ENCODE assay signal across 25 cellular contexts in the genomic region with DNA sequence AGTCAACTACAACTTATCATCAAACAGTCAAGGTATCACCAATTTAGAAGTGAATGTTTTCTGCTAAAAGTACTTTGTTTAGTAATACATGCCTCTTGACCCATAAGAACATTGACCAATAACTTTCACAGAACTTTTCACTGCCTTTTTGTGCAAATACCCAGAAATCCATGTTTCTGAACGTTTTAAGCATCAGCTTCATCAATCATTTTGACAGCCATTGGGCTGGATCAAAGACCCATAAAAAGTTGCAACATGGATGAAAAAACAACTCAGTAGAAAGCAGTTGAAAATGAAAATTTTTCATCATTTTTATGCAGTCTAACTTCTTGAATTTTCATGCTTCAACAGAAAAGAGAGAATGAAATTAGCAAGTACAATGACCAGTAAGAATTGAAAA.
"Had no signal": no experiment of that assay in that cellular context is flagged by ENCODE, and none has a peak within 500 bp of the region (broad histone marks: within the 10 kb centered on the region; RNA-seq: fewer than 3 reads in every experiment).

No MANE protein-coding gene starts in this region.

- H3K9me3 ChIP-seq: left ventricle myocardium inferior, pancreas, prostate gland, spleen, suprapubic skin, thoracic aorta, tibial artery, upper lobe of right lung had no signal

- H3K27me3 ChIP-seq: pancreas, spleen, suprapubic skin, tibial artery, upper lobe of right lung had no signal

- H3K27ac ChIP-seq: left ventricle myocardium inferior, pancreas, prostate gland, skin epidermis, spleen, suprapubic skin, thoracic aorta, tibial artery, upper lobe of right lung had no signal

- H3K36me3 Mint-ChIP-seq: naive thymus-derived CD8-positive, alpha-beta T cell; stimulated activated effector memory CD8-positive, alpha-beta T cell treated with anti-CD3 and anti-CD28 coated beads, Interleukin-12 subunit alpha, Interleukin-12 subunit beta, amount 100 ng/mL, for 72 hours had no signal

- DNase-seq: hypothalamus; islet precursor cell; left ventricle myocardium inferior; naive thymus-derived CD8-positive, alpha-beta T cell; nucleus accumbens; pancreas; posterior cingulate gyrus; retina; right cardiac atrium; spleen; stimulated activated CD4-positive, alpha-beta T cell treated with anti-CD3 and anti-CD28 coated beads, Interleukin-4, amount 100 ng/mL, for 24 hours; stimulated activated naive CD4-positive, alpha-beta T cell; tibial artery; trophoblast cell; upper lobe of right lung had no signal

- H3K36me3 ChIP-seq: left ventricle myocardium inferior, pancreas, prostate gland, spleen, suprapubic skin, thoracic aorta, tibial artery, upper lobe of right lung had no signal

- ATAC-seq: naive thymus-derived CD8-positive, alpha-beta T cell; pancreas; right cardiac atrium; sciatic nerve; stimulated activated effector memory CD8-positive, alpha-beta T cell treated with anti-CD3 and anti-CD28 coated beads, Interleukin-12 subunit alpha, Interleukin-12 subunit beta, amount 100 ng/mL, for 72 hours; upper lobe of right lung had no signal

- H3K27me3 Mint-ChIP-seq: naive thymus-derived CD8-positive, alpha-beta T cell; stimulated activated naive CD8-positive, alpha-beta T cell treated with anti-CD3 and anti-CD28 coated beads, Interleukin-15, Interleukin-2, amounts not matched to agents 100 ng/mL and 50 ng/mL, for 24 hours had no signal

- H3K27ac Mint-ChIP-seq: naive thymus-derived CD8-positive, alpha-beta T cell; nephron; stimulated activated effector memory CD8-positive, alpha-beta T cell treated with anti-CD3 and anti-CD28 coated beads, Interleukin-12 subunit alpha, Interleukin-12 subunit beta, amount 100 ng/mL, for 72 hours; stimulated activated naive CD8-positive, alpha-beta T cell treated with anti-CD3 and anti-CD28 coated beads, Interleukin-15, Interleukin-2, amounts not matched to agents 100 ng/mL and 50 ng/mL, for 24 hours had no signal

- H3K4me3 ChIP-seq: left ventricle myocardium inferior, lung, pancreas, prostate gland, skin epidermis, spleen, suprapubic skin, thoracic aorta, tibial artery, upper lobe of right lung had no signal

- H3K4me3 Mint-ChIP-seq: naive thymus-derived CD8-positive, alpha-beta T cell; nephron; neural crest cell; stimulated activated effector memory CD8-positive, alpha-beta T cell treated with anti-CD3 and anti-CD28 coated beads, Interleukin-12 subunit alpha, Interleukin-12 subunit beta, amount 100 ng/mL, for 72 hours; stimulated activated naive CD8-positive, alpha-beta T cell treated with anti-CD3 and anti-CD28 coated beads, Interleukin-15, Interleukin-2, amounts not matched to agents 100 ng/mL and 50 ng/mL, for 24 hours had no signal

- H3K4me1 Mint-ChIP-seq: naive thymus-derived CD8-positive, alpha-beta T cell; nephron; neural crest cell; stimulated activated effector memory CD8-positive, alpha-beta T cell treated with anti-CD3 and anti-CD28 coated beads, Interleukin-12 subunit alpha, Interleukin-12 subunit beta, amount 100 ng/mL, for 72 hours had no signal

- H3K9me3 Mint-ChIP-seq: nephron; neural crest cell; stimulated activated naive CD8-positive, alpha-beta T cell treated with anti-CD3 and anti-CD28 coated beads, Interleukin-15, Interleukin-2, amounts not matched to agents 100 ng/mL and 50 ng/mL, for 24 hours had no signal

- H3K4me1 ChIP-seq: left ventricle myocardium inferior, pancreas, prostate gland, spleen, suprapubic skin, tibial artery, upper lobe of right lung had no signal
